23 cellular contexts compared by ENCODE assay signal in the genomic region with DNA sequence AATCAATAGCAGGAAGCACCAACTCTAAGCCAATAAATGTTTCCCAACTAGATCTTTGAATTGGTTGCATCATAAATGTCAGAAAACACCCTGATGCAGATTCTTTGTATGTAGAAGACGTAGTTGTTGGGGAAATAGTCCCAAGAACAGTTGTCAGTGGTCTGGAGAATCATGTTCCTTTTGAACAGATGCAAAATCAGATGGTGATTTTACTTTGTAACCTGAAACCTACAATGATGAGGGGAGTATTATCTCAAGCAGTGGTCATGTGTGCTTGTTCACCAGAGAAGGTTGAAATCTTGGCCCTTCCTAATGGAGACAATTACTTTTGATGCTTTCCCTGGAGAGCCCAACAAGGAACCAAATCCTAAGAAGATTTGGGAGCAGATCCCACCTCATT.
DNase-seq lines count a peak whose midpoint lies in the region; ATAC-seq, FAIRE-seq and TF ChIP-seq lines count a peak whose summit lies in the region.
"Had no signal": no experiment of that assay in that cellular context is flagged by ENCODE, and none has a peak within 500 bp of the region (broad histone marks: within the 10 kb centered on the region; RNA-seq: fewer than 3 reads in every experiment).

No MANE protein-coding gene starts in this region.

- H3K9ac ChIP-seq in HepG2 (ENCODE audit: insufficient read depth, low read depth, low read length) (no peak overlapping the region), SK-N-SH (no peak overlapping the region)
- H3K9ac ChIP-seq: GM23248 had no signal

- H3K4me2 ChIP-seq in HepG2 (ENCODE audit: low read depth, low read length) (no peak overlapping the region), SK-N-SH (no peak overlapping the region)

- CTCF ChIA-PET in HepG2 (lab: Yijun Ruan, JAX; ENCODE audit: low intra/inter-chr PET ratio, low total read pairs) = no interaction called here
- CTCF ChIA-PET in SK-N-SH (lab: Yijun Ruan, JAX) = no interaction called here

- H3K4me3 ChIP-seq in HepG2 (replicated peaks in 1 of 3; ENCODE audit: insufficient read depth in 1 of 3, low read depth in 2 of 3, low read length in 3 of 3) (no peak overlapping the region), SK-N-SH (ENCODE audit: low read depth in 2 of 2, low read length in 1 of 2) (no peak overlapping the region)
- H3K4me3 ChIP-seq: GM12878, GM23248, HAP-1, MG63, SJSA1 had no signal

- TF ChIP-seq POLR2A in HepG2 (IDR thresholded peaks at IDR 0.05; ENCODE audit: insufficient read depth in 1 of 2, low read depth in 2 of 2, low read length in 2 of 2) = no peak

- TF ChIP-seq RAD21 in HepG2 (CRISPR knock-in tag; IDR thresholded peaks at IDR 0.05) (no peak), SK-N-SH (IDR thresholded peaks at IDR 0.05; ENCODE audit: low read length) (no peak)

- intact Hi-C loops in HepG2 (cut with micrococcal nuclease; ENCODE audit: unreplicated experiment) = no loop called here

- in situ Hi-C loops in HepG2 (cut with HindIII; ENCODE audit: extremely low pct_ligation_motif_present, low pct_unique_long_range_greater_than_20kb) = no loop called here

- TF ChIP-seq CTCF in HepG2 (CRISPR knock-in tag; IDR thresholded peaks at IDR 0.05) (no peak), SK-N-SH (IDR thresholded peaks at IDR 0.05) (no peak)

- H3K4me1 ChIP-seq in HepG2 (ENCODE audit: insufficient read depth, low read length) = no peaks in the 10 kb centered on the region
- no peaks in the 10 kb centered on the region for H3K4me1 ChIP-seq in SK-N-SH (ENCODE audit: control insufficient read depth in 1 of 2, insufficient read depth in 2 of 2, low read depth in 1 of 2, low read length in 1 of 2)
- H3K4me1 ChIP-seq: HAP-1, SJSA1 had no signal

- no peaks in the 10 kb centered on the region for H3K9me2 ChIP-seq in SK-N-SH

- H2AFZ ChIP-seq in HepG2 (ENCODE audit: low read length) = no peak overlapping the region
- H2AFZ ChIP-seq in SK-N-SH (ENCODE audit: low read depth) = no peak overlapping the region
- H2AFZ ChIP-seq: GM23248 had no signal

- POLR2A ChIA-PET in HepG2 (lab: Yijun Ruan, JAX) (no interaction called here), SK-N-SH (lab: Yijun Ruan, JAX) (no interaction called here)

- H3K9me3 ChIP-seq in HepG2 (ENCODE audit: low read length) (0 out of 2 replicates have a peak, but pooled peaks cover 2% of the 10 kb centered on the region), SK-N-SH (no peaks in the 10 kb centered on the region)
- H3K9me3 ChIP-seq: HAP-1, MG63, SJSA1 had no signal

- no peak for FAIRE-seq in HepG2 (lab: Jason Lieb, UNC)
- FAIRE-seq: GM12878, RCC 7860 had no signal

- H3K27ac ChIP-seq in HepG2 (ENCODE audit: extremely low read length, insufficient read depth, low read length) (no peak overlapping the region), SK-N-SH (ENCODE audit: low read depth in 2 of 2, low read length in 1 of 2) (no peak overlapping the region)
- H3K27ac ChIP-seq: GM23248, SJSA1 had no signal

- ATAC-seq in HepG2 = no peak
- no peak for ATAC-seq in HG02884 (IDR thresholded peaks at IDR 0.05; ENCODE audit: unreplicated experiment)
- ATAC-seq: GM12878, Right ventricle myocardium inferior had no signal

- TF ChIP-seq EP300 in HepG2 (IDR thresholded peaks at IDR 0.05; ENCODE audit: low read depth in 2 of 2, low read length in 2 of 2) = no peak
- no peak for TF ChIP-seq EP300 in HepG2 (CRISPR knock-in tag; IDR thresholded peaks at IDR 0.05; ENCODE audit: borderline replicate concordance)
- TF ChIP-seq EP300 in SK-N-SH (IDR thresholded peaks at IDR 0.05; ENCODE audit: borderline replicate concordance in 1 of 2, low read depth in 1 of 2, low read length in 1 of 2) = no peak

- no peaks in the 10 kb centered on the region for H4K20me1 ChIP-seq in HepG2 (ENCODE audit: insufficient read depth, low read length)
- H4K20me1 ChIP-seq in SK-N-SH (ENCODE audit: insufficient read depth) = no peaks in the 10 kb centered on the region

- BruUV-seq in HepG2 (replicated peaks; lab: Mats Ljungman, UMichigan) = no TSS peak

- 3% methylated on average over 1 of the region's 1 CpG for WGBS in HepG2 (ENCODE audit: low lambda C conversion rate)
- 0% methylated on average over 1 of the region's 1 CpG for WGBS in SK-N-SH (ENCODE audit: low lambda C conversion rate)

- H3F3A ChIP-seq in SK-N-SH (replicated peaks; ENCODE audit: insufficient read depth) = no peaks in the 10 kb centered on the region

- H3K79me2 ChIP-seq in HepG2 (ENCODE audit: insufficient read depth, low read length) = no peaks in the 10 kb centered on the region
- H3K79me2 ChIP-seq in SK-N-SH (ENCODE audit: insufficient read depth) = no peaks in the 10 kb centered on the region

- H3K27me3 ChIP-seq in HepG2 (ENCODE audit: control insufficient read depth in 1 of 2, insufficient read depth in 2 of 2, low read length in 2 of 2) (no peaks in the 10 kb centered on the region), SK-N-SH (ENCODE audit: insufficient read depth) (no peaks in the 10 kb centered on the region)
- H3K27me3 ChIP-seq: MG63, SJSA1 had no signal

- H3K36me3 ChIP-seq in HepG2 (replicated peaks in 1 of 2; ENCODE audit: control insufficient read depth in 1 of 2, insufficient read depth in 2 of 2, low read length in 2 of 2) (no peaks in the 10 kb centered on the region), SK-N-SH (replicated peaks in 1 of 2; ENCODE audit: control insufficient read depth in 1 of 2, insufficient read depth in 2 of 2, low read length in 1 of 2) (no peaks in the 10 kb centered on the region)
- H3K36me3 ChIP-seq: HAP-1, MG63, SJSA1 had no signal

- DNase-seq in DMS 273 treated with DMSO at 0.1 percent for 48 hours (lab: John Stamatoyannopoulos, UW) = peak; percentile 43
- peak; percentile 72 for DNase-seq in LHCN-M2 (ENCODE audit: low read depth)
- peak; percentile 37 for DNase-seq in NCI-H526 treated with DMSO at 0.1 percent for 48 hours (lab: John Stamatoyannopoulos, UW)
- no peak for DNase-seq in HepG2 (ENCODE audit: low spot score)
- DNase-seq in A172 (ENCODE audit: low spot score) = no peak
- DNase-seq in SK-N-SH = no peak
- DNase-seq: CD4-positive, CD25-positive, alpha-beta regulatory T cell; DMS79 treated with DMSO at 0.1 percent for 48 hours; GM23248; Kasumi-1; MG63; NCI-H187 treated with DMSO at 0.1 percent for 48 hours; NCI-H2107; NCI-H345; NCI-H748 treated with DMSO at 0.1 percent for 48 hours; OCI-M1; T1000 had no signal

TF ChIP-seq in HepG2, 621 proteins besides CTCF, POLR2A, EP300 and RAD21:
- TF ChIP-seq ATF7 (IDR thresholded peaks at IDR 0.05) = peak; percentile 56
- no peak for TF ChIP-seq ATF7 (CRISPR knock-in tag; IDR thresholded peaks at IDR 0.05)
- TF ChIP-seq IRX3 (CRISPR knock-in tag; IDR thresholded peaks at IDR 0.05; ENCODE audit: borderline replicate concordance, low read depth) = no peak
TF ChIP-seq in HepG2: peak in this region for 1.

TF ChIP-seq in SK-N-SH, 30 proteins besides CTCF, POLR2A, EP300 and RAD21:
- TF ChIP-seq MXI1 (IDR thresholded peaks at IDR 0.05; ENCODE audit: low read depth, low read length) = no peak
- TF ChIP-seq FOXM1 (IDR thresholded peaks at IDR 0.05; ENCODE audit: low read depth) = no peak
- no peak for TF ChIP-seq GATA2 (CRISPR knock-in tag; IDR thresholded peaks at IDR 0.05)
- no peak for TF ChIP-seq RCOR1 (IDR thresholded peaks at IDR 0.05; ENCODE audit: low read length)
- TF ChIP-seq, protein P1, sequence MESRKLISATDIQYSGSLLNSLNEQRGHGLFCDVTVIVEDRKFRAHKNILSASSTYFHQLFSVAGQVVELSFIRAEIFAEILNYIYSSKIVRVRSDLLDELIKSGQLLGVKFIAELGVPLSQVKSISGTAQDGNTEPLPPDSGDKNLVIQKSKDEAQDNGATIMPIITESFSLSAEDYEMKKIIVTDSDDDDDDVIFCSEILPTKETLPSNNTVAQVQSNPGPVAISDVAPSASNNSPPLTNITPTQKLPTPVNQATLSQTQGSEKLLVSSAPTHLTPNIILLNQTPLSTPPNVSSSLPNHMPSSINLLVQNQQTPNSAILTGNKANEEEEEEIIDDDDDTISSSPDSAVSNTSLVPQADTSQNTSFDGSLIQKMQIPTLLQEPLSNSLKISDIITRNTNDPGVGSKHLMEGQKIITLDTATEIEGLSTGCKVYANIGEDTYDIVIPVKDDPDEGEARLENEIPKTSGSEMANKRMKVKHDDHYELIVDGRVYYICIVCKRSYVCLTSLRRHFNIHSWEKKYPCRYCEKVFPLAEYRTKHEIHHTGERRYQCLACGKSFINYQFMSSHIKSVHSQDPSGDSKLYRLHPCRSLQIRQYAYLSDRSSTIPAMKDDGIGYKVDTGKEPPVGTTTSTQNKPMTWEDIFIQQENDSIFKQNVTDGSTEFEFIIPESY (IDR thresholded peaks at IDR 0.05; ENCODE audit: borderline replicate concordance, low read depth) = no peak
- TF ChIP-seq, protein P2, sequence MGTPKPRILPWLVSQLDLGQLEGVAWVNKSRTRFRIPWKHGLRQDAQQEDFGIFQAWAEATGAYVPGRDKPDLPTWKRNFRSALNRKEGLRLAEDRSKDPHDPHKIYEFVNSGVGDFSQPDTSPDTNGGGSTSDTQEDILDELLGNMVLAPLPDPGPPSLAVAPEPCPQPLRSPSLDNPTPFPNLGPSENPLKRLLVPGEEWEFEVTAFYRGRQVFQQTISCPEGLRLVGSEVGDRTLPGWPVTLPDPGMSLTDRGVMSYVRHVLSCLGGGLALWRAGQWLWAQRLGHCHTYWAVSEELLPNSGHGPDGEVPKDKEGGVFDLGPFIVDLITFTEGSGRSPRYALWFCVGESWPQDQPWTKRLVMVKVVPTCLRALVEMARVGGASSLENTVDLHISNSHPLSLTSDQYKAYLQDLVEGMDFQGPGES (IDR thresholded peaks at IDR 0.05; ENCODE audit: low read depth, low read length) = no peak
- TF ChIP-seq, protein P3, sequence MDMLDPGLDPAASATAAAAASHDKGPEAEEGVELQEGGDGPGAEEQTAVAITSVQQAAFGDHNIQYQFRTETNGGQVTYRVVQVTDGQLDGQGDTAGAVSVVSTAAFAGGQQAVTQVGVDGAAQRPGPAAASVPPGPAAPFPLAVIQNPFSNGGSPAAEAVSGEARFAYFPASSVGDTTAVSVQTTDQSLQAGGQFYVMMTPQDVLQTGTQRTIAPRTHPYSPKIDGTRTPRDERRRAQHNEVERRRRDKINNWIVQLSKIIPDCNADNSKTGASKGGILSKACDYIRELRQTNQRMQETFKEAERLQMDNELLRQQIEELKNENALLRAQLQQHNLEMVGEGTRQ (IDR thresholded peaks at IDR 0.05; ENCODE audit: borderline replicate concordance, low read depth, low read length) = no peak

Comparison
In these comparisons a context has a peak if more than half of its experiments do, and no peak if none do; other contexts are left out.
1. DNase-seq: peak in DMS 273 treated with DMSO at 0.1 percent for 48 hours (single experiment), LHCN-M2 (single experiment) and NCI-H526 treated with DMSO at 0.1 percent for 48 hours (single experiment); none in HepG2 (single experiment), A172 (single experiment) and SK-N-SH (single experiment).